In the genomic region with DNA sequence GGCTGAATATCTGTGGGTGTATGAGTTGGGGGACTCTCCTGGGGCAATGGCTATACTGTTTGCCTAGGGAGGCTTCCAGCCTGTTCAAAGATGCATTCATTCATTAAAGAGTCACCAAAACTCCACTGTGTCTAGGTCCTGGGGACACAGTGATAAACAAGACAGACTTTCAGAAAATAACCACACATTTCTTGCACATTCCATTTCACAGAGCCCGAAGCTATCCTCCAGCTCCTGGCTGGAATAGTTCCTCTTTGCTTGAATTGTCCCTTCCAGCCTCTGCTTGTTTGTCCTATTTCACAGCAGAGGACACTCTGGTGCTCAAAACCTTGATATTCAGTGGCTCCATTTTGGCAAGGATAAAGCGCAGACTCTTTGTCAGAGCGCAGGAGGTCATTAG, we compare ENCODE assay signal across 20 cellular contexts.
"Had no signal": no experiment of that assay in that cellular context is flagged by ENCODE, and none has a peak within 500 bp of the region (broad histone marks: within the 10 kb centered on the region; RNA-seq: fewer than 3 reads in every experiment).

No MANE protein-coding gene starts in this region.

- H3K4me3 ChIP-seq: body of pancreas, smooth muscle cell, stomach, suprapubic skin, upper lobe of right lung had no signal

- H3K27ac Mint-ChIP-seq: activated CD4-positive, alpha-beta T cell treated with anti-CD3 and anti-CD28 coated beads, Interleukin-2, amount 10 ng/mL, durations not matched to agents 7 days and 5 days; activated CD8-positive, alpha-beta T cell treated with anti-CD3 and anti-CD28 coated beads, Interleukin-2, amount 10 ng/mL, durations not matched to agents 7 days and 5 days; activated naive CD8-positive, alpha-beta T cell treated with anti-CD3 and anti-CD28 coated beads, Interleukin-2, amount 50 U/mL, for 24 hours; activated T-helper 1 cell treated with anti-CD3 and anti-CD28 coated beads, Interleukin-12 subunit alpha, Interleukin-12 subunit beta, Interleukin-2, Interleukin-4 antibody, amounts not matched to agents 30 ng/mL and 10 ng/mL and 1 ng/mL, durations not matched to agents 14 hours and 24 hours and 36 hours; natural killer cell treated with Interleukin-12 subunit alpha and Interleukin-12 subunit beta and Interleukin-15 and Interleukin-18, amount 100 ng/mL, for 72 hours; stimulated activated memory B cell treated with anti-CD40 and anti-IgM and Interleukin-4, amounts not matched to agents 10 μg/mL and 1 μg/mL and 100 μg/mL, for 72 hours had no signal

- H3K36me3 Mint-ChIP-seq: natural killer cell treated with Interleukin-12 subunit alpha and Interleukin-12 subunit beta and Interleukin-15 and Interleukin-18, amount 100 ng/mL, for 72 hours; stimulated activated memory B cell treated with anti-CD40 and anti-IgM and Interleukin-4, amounts not matched to agents 10 μg/mL and 1 μg/mL and 100 μg/mL, for 72 hours had no signal

- H3K36me3 ChIP-seq: stomach, suprapubic skin, upper lobe of right lung had no signal

- H3K27me3 ChIP-seq: body of pancreas, stomach had no signal

- H3K27ac ChIP-seq: body of pancreas, foreskin keratinocyte, stomach, suprapubic skin, upper lobe of right lung, VCaP had no signal

- H3K9me3 ChIP-seq: body of pancreas, stomach, suprapubic skin, upper lobe of right lung had no signal

- H3K4me1 Mint-ChIP-seq: activated CD4-positive, alpha-beta T cell treated with anti-CD3 and anti-CD28 coated beads, Interleukin-2, amount 10 ng/mL, durations not matched to agents 7 days and 5 days; activated naive CD8-positive, alpha-beta T cell treated with anti-CD3 and anti-CD28 coated beads, Interleukin-2, amount 50 U/mL, for 24 hours; stimulated activated memory B cell treated with anti-CD40 and anti-IgM and Interleukin-4, amounts not matched to agents 10 μg/mL and 1 μg/mL and 100 μg/mL, for 72 hours had no signal

- ATAC-seq: activated CD8-positive, alpha-beta T cell treated with anti-CD3 and anti-CD28 coated beads, Interleukin-2, amount 10 ng/mL, durations not matched to agents 7 days and 5 days; activated naive CD8-positive, alpha-beta T cell treated with anti-CD3 and anti-CD28 coated beads, Interleukin-2, amount 50 U/mL, for 24 hours; body of pancreas; foreskin keratinocyte; stimulated activated memory B cell treated with anti-CD40 and anti-IgM and Interleukin-4, amounts not matched to agents 10 μg/mL and 1 μg/mL and 100 μg/mL, for 72 hours; upper lobe of right lung had no signal

- H3K4me2 ChIP-seq: smooth muscle cell had no signal

- H3K4me3 Mint-ChIP-seq: activated CD4-positive, alpha-beta T cell treated with anti-CD3 and anti-CD28 coated beads, Interleukin-2, amount 10 ng/mL, durations not matched to agents 7 days and 5 days; activated CD8-positive, alpha-beta T cell treated with anti-CD3 and anti-CD28 coated beads, Interleukin-2, amount 10 ng/mL, durations not matched to agents 7 days and 5 days; activated naive CD8-positive, alpha-beta T cell treated with anti-CD3 and anti-CD28 coated beads, Interleukin-2, amount 50 U/mL, for 24 hours; activated T-helper 1 cell treated with anti-CD3 and anti-CD28 coated beads, Interleukin-12 subunit alpha, Interleukin-12 subunit beta, Interleukin-2, Interleukin-4 antibody, amounts not matched to agents 30 ng/mL and 10 ng/mL and 1 ng/mL, durations not matched to agents 14 hours and 24 hours and 36 hours; natural killer cell treated with Interleukin-12 subunit alpha and Interleukin-12 subunit beta and Interleukin-15 and Interleukin-18, amount 100 ng/mL, for 72 hours; stimulated activated memory B cell treated with anti-CD40 and anti-IgM and Interleukin-4, amounts not matched to agents 10 μg/mL and 1 μg/mL and 100 μg/mL, for 72 hours had no signal

- H3K9me3 Mint-ChIP-seq: activated CD4-positive, alpha-beta T cell treated with anti-CD3 and anti-CD28 coated beads, Interleukin-2, amount 10 ng/mL, durations not matched to agents 7 days and 5 days; activated naive CD8-positive, alpha-beta T cell treated with anti-CD3 and anti-CD28 coated beads, Interleukin-2, amount 50 U/mL, for 24 hours; activated T-helper 1 cell treated with anti-CD3 and anti-CD28 coated beads, Interleukin-12 subunit alpha, Interleukin-12 subunit beta, Interleukin-2, Interleukin-4 antibody, amounts not matched to agents 30 ng/mL and 10 ng/mL and 1 ng/mL, durations not matched to agents 14 hours and 24 hours and 36 hours; natural killer cell treated with Interleukin-12 subunit alpha and Interleukin-12 subunit beta and Interleukin-15 and Interleukin-18, amount 100 ng/mL, for 72 hours had no signal

- H3K4me1 ChIP-seq: body of pancreas, foreskin keratinocyte, stomach, suprapubic skin, upper lobe of right lung had no signal

- DNase-seq: activated CD4-positive, alpha-beta T cell treated with anti-CD3 and anti-CD28 coated beads, Interleukin-2, amount 10 ng/mL, durations not matched to agents 7 days and 5 days; activated CD4-positive, CD25-positive, alpha-beta regulatory T cell treated with anti-CD3 and anti-CD28 coated beads, Interleukin-2, amount 50 U/mL, for 72 hours; activated CD8-positive, alpha-beta T cell treated with anti-CD3 and anti-CD28 coated beads, Interleukin-2, amount 10 ng/mL, durations not matched to agents 7 days and 5 days; activated gamma-delta T cell; activated naive CD4-positive, alpha-beta T cell treated with anti-CD3 and anti-CD28 coated beads, Interleukin-2, amount 50 U/mL, for 16 hours; activated naive CD8-positive, alpha-beta T cell treated with anti-CD3 and anti-CD28 coated beads, Interleukin-2, amount 50 U/mL, for 24 hours; body of pancreas; caudate nucleus; effector memory CD4-positive, alpha-beta T cell; foreskin keratinocyte; glutamatergic neuron; stimulated activated CD4-positive, alpha-beta T cell treated with anti-CD3 and anti-CD28 coated beads, Interleukin-15, amount 100 ng/mL, for 24 hours; stomach; upper lobe of right lung had no signal
